22 cellular contexts compared by ENCODE assay signal in the genomic region with DNA sequence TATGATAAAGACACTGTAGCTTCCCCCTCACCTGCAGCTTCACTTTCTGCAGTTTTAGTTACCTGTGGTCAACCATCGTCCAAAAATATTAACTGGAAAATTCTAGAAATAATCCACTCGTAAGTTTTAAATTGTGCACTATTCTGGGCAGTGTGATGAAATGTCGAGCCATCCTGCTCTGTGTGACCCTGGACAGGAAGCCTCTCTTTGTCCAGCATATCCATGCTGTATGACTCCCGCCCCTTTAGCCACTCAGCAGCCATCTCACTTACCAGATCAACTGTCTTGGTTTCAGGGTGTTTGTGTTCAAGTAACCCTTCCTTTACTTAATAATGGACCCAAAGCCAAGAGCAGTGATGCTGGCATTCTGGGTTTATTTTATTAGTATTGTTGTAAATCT.
"Had no signal": no experiment of that assay in that cellular context is flagged by ENCODE, and none has a peak within 500 bp of the region (broad histone marks: within the 10 kb centered on the region; RNA-seq: fewer than 3 reads in every experiment).

No MANE protein-coding gene starts in this region.

- H3K27ac ChIP-seq: RWPE1 had no signal

- H3K9ac ChIP-seq: SK-N-SH had no signal

- H3K9me3 ChIP-seq: MG63, SK-N-SH had no signal

- ATAC-seq: Panc1, PC-3 had no signal

- H3K9me2 ChIP-seq: SK-N-SH had no signal

- H3K27me3 ChIP-seq: MG63 had no signal

- H3K4me2 ChIP-seq: SK-N-SH had no signal

- H3K36me3 ChIP-seq: MG63 had no signal

- H3K4me3 ChIP-seq: MG63 had no signal

- DNase-seq: IMR-90, Karpas-422, KG1, MG63, NCI-H1092, NCI-H1436, NCI-H187, NCI-H2029, NCI-H2081 treated with DMSO at 0.1 percent for 48 hours, NCI-H2171, NCI-H226, NCI-H446, NCI-H510A, NCI-H524 treated with DMSO at 0.1 percent for 48 hours, NCI-H69, NCI-H774, PC-3, SHP77, SK-N-SH, SW 1271 had no signal
